Comparison of ENCODE assay signal across 19 cellular contexts in the genomic region with DNA sequence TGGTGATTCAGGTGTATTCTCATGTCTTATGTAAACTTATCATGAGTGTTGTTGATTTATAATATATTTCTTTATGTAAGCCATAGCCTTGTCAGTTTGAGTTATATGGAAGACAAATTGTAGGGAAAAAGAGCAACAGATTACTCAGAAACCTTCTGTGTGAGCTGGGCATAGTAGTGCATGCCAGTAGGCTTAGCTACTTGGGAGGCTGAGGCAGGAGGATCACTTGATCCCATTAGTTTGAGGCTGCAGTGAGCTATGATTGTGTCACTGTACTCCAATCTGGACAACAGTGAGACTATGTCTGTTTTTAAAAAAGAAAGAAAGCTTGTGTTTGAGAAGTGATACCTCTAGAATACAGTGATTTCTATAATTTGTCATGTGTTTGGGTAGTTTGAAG. TPM values are rescaled to one million over a fixed set of nuclear protein-coding genes. Genes with fewer than 3 reads are reported as not detected.
DNase-seq lines count a peak whose midpoint lies in the region; ATAC-seq and TF ChIP-seq lines count a peak whose summit lies in the region.
"Had no signal": no experiment of that assay in that cellular context is flagged by ENCODE, and none has a peak within 500 bp of the region (broad histone marks: within the 10 kb centered on the region; RNA-seq: fewer than 3 reads in every experiment).

No MANE protein-coding gene starts in this region.

- H3K4me3 ChIP-seq in BLaER1 treated with 17β-estradiol and CSF1 and Interleukin-3, amounts not matched to agents 10 nM and 100 nM = no peak overlapping the region
- H3K4me3 ChIP-seq in HAP-1 (peak overlapping the region; percentile 85; the same call in 1 of the 2 replicates), neural cell (ENCODE audit: low read length) (peak overlapping the region; percentile 75), upper lobe of right lung (no peak overlapping the region)
- H3K4me3 ChIP-seq: mucosa of descending colon had no signal

- DNase-seq in HAP-1 (ENCODE audit: low spot score in 2 of 2) (no peak), RKO (ENCODE audit: low spot score) (peak; percentile 23), upper lobe of right lung (no peak), left colon (no peak), NCI-H2196 (lab: John Stamatoyannopoulos, UW; ENCODE audit: unreplicated experiment) (no peak)
- DNase-seq: activated CD4-positive, alpha-beta T cell treated with anti-CD3 and anti-CD28 coated beads, Interleukin-2, amount 50 U/mL, for 1 hour; effector CD4-positive, alpha-beta T cell; esophagus squamous epithelium; mucosa of descending colon; NCI-H1930; NCI-H345; retina; SW 1271 had no signal

- ATAC-seq in upper lobe of right lung (no peak), left colon (no peak)
- ATAC-seq: mucosa of descending colon had no signal

- peaks cover 22 to 45% (median 28%) of the 10 kb centered on the region in 10 experiments for H3K4me1 ChIP-seq in BLaER1 treated with 17β-estradiol and CSF1 and Interleukin-3, amounts not matched to agents 10 nM and 100 nM
- H3K4me1 ChIP-seq in HAP-1 (peaks cover 26% of the 10 kb centered on the region), upper lobe of right lung (peaks cover 34% of the 10 kb centered on the region)

- intact Hi-C loops in upper lobe of right lung (cut with DNase I) = no loop called here
- intact Hi-C loops in left colon (cut with DNase I, micrococcal nuclease) = loop anchor here in 1 of 2 donors (5.0 to 10.0 kb wide), 2 partner anchors 83 to 169 kb away; partner anchors contain the start of genes DDIAS, PCF11 and PRCP

- H3K9ac ChIP-seq in BLaER1 treated with 17β-estradiol and CSF1 and Interleukin-3, amounts not matched to agents 10 nM and 100 nM = no peak overlapping the region
- no peak overlapping the region for H3K9ac ChIP-seq in neural cell (ENCODE audit: low read length)

- no peak for TF ChIP-seq RAD21 in neural cell (conservative IDR thresholded peaks at IDR 0.05)

- H3K9me3 ChIP-seq in BLaER1 treated with 17β-estradiol and CSF1 and Interleukin-3, amounts not matched to agents 10 nM and 100 nM (replicated peaks in 1 of 11) = no peaks in the 10 kb centered on the region
- H3K9me3 ChIP-seq in HAP-1 (no peaks in the 10 kb centered on the region), neural cell (ENCODE audit: low read length) (no peaks in the 10 kb centered on the region), upper lobe of right lung (no peaks in the 10 kb centered on the region)
- H3K9me3 ChIP-seq: ascending aorta, esophagus squamous epithelium, mucosa of descending colon, neutrophil, thoracic aorta had no signal

- H3K4me2 ChIP-seq in BLaER1 treated with 17β-estradiol and CSF1 and Interleukin-3, amounts not matched to agents 10 nM and 100 nM = peak overlapping the region; percentile 79 to 99 (median 95); a peak in 19 of 22 replicates
- H3K4me2 ChIP-seq in neural cell (ENCODE audit: low read length) = peak overlapping the region; percentile 90

- no peak for TF ChIP-seq EP300 in neural cell (conservative IDR thresholded peaks at IDR 0.05; ENCODE audit: poor library complexity, severe bottlenecking)

- peaks cover 20 to 61% (median 40%) of the 10 kb centered on the region in 11 experiments for H3K36me3 ChIP-seq in BLaER1 treated with 17β-estradiol and CSF1 and Interleukin-3, amounts not matched to agents 10 nM and 100 nM
- H3K36me3 ChIP-seq in HAP-1 (replicated peaks) (peaks cover 38% of the 10 kb centered on the region), neural cell (ENCODE audit: insufficient read depth, low read length) (peaks cover 6% of the 10 kb centered on the region), upper lobe of right lung (peaks cover 14% of the 10 kb centered on the region)
- H3K36me3 ChIP-seq: thoracic aorta had no signal

- TF ChIP-seq CTCF in neural cell (IDR thresholded peaks at IDR 0.05; ENCODE audit: poor library complexity, severe bottlenecking) (no peak), upper lobe of right lung (IDR thresholded peaks at IDR 0.05) (no peak)

- no peak overlapping the region for H2AFZ ChIP-seq in neural cell (ENCODE audit: low read depth, low read length)

- no peaks in the 10 kb centered on the region for H3K9me2 ChIP-seq in neural cell (ENCODE audit: insufficient read depth, low read length)

- no peak overlapping the region for H3K27ac ChIP-seq in BLaER1 treated with 17β-estradiol and CSF1 and Interleukin-3, amounts not matched to agents 10 nM and 100 nM
- H3K27ac ChIP-seq in neural cell (ENCODE audit: low read length) = no peak overlapping the region
- no peak overlapping the region for H3K27ac ChIP-seq in upper lobe of right lung
- H3K27ac ChIP-seq: neutrophil, RWPE1, thoracic aorta had no signal

- in situ Hi-C loops in HAP-1 (cut with MboI; ENCODE audit: low sequenced_read_pairs) = no loop called here

- H3K27me3 ChIP-seq in BLaER1 treated with 17β-estradiol and CSF1 and Interleukin-3, amounts not matched to agents 10 nM and 100 nM = peaks cover 21 to 28% (median 27%) of the 10 kb centered on the region in 11 experiments
- H3K27me3 ChIP-seq in HAP-1 (ENCODE audit: low read depth) (no peaks in the 10 kb centered on the region), neural cell (ENCODE audit: insufficient read depth, low read depth, low read length) (no peaks in the 10 kb centered on the region), upper lobe of right lung (no peaks in the 10 kb centered on the region)
- H3K27me3 ChIP-seq: ascending aorta, esophagus squamous epithelium had no signal

- H3F3A ChIP-seq in neural cell (ENCODE audit: insufficient read depth, low read length, poor library complexity, severe bottlenecking) = peaks cover 4% of the 10 kb centered on the region

- H4K20me1 ChIP-seq in BLaER1 treated with 17β-estradiol and CSF1 and Interleukin-3, amounts not matched to agents 10 nM and 100 nM = peaks cover 0 to 14% (median 0%) of the 10 kb centered on the region in 11 experiments; a peak in 7 of 22 replicates
- H4K20me1 ChIP-seq in neural cell (ENCODE audit: insufficient read depth) = no peaks in the 10 kb centered on the region

- H3K79me2 ChIP-seq in neural cell (replicated peaks; ENCODE audit: insufficient read depth, low read length) = peaks cover 40% of the 10 kb centered on the region

TF ChIP-seq in neural cell, 6 proteins besides CTCF, POLR2A, EP300 and RAD21:
- TF ChIP-seq POLR2AphosphoS5 (IDR thresholded peaks at IDR 0.05) = no peak
- TF ChIP-seq MXI1 (conservative IDR thresholded peaks at IDR 0.05; ENCODE audit: poor library complexity, severe bottlenecking) = no peak
- TF ChIP-seq SMC3 (conservative IDR thresholded peaks at IDR 0.05; ENCODE audit: poor library complexity) = no peak
- TF ChIP-seq, protein P1, sequence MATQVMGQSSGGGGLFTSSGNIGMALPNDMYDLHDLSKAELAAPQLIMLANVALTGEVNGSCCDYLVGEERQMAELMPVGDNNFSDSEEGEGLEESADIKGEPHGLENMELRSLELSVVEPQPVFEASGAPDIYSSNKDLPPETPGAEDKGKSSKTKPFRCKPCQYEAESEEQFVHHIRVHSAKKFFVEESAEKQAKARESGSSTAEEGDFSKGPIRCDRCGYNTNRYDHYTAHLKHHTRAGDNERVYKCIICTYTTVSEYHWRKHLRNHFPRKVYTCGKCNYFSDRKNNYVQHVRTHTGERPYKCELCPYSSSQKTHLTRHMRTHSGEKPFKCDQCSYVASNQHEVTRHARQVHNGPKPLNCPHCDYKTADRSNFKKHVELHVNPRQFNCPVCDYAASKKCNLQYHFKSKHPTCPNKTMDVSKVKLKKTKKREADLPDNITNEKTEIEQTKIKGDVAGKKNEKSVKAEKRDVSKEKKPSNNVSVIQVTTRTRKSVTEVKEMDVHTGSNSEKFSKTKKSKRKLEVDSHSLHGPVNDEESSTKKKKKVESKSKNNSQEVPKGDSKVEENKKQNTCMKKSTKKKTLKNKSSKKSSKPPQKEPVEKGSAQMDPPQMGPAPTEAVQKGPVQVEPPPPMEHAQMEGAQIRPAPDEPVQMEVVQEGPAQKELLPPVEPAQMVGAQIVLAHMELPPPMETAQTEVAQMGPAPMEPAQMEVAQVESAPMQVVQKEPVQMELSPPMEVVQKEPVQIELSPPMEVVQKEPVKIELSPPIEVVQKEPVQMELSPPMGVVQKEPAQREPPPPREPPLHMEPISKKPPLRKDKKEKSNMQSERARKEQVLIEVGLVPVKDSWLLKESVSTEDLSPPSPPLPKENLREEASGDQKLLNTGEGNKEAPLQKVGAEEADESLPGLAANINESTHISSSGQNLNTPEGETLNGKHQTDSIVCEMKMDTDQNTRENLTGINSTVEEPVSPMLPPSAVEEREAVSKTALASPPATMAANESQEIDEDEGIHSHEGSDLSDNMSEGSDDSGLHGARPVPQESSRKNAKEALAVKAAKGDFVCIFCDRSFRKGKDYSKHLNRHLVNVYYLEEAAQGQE (IDR thresholded peaks at IDR 0.05; ENCODE audit: borderline replicate concordance) = no peak
- no peak for TF ChIP-seq EZH2 (IDR thresholded peaks at IDR 0.05; ENCODE audit: borderline replicate concordance, insufficient read depth, low read length, poor library complexity, severe bottlenecking)
- TF ChIP-seq TAF1 (IDR thresholded peaks at IDR 0.05; ENCODE audit: low read depth) = no peak

RNA-seq across cellular contexts. Expression of gene RAB30, which starts 2.2 kb away (rescaled TPM):
- 36.4 and 42.1 TPM in 2 replicates for polyA plus RNA-seq in neural cell
- 85.7 and 109 TPM in 2 replicates for polyA minus RNA-seq in neural cell
- total RNA-seq in upper lobe of right lung = 12.5 TPM
- 10 to 100 TPM in 1 of 2 donors, 1 to 10 TPM in 1; 5.9 to 24.3 TPM for total RNA-seq in left colon

Comparison
In these comparisons a context has a peak if more than half of its experiments do, and no peak if none do; other contexts are left out.
1. H3K4me3 ChIP-seq: peak in HAP-1 (single experiment) and neural cell (single experiment); none in BLaER1 treated with 17β-estradiol and CSF1 and Interleukin-3, amounts not matched to agents 10 nM and 100 nM (0 of 10) and upper lobe of right lung (single experiment).